ENCODE assay signal across 8 cellular contexts in genomic region chr3:32510075-32510724, GRCh38. TPM values are rescaled to one million over a fixed set of nuclear protein-coding genes. Genes with fewer than 3 reads are reported as not detected.
DNase-seq lines count a peak whose midpoint lies in the region; ATAC-seq and TF ChIP-seq lines count a peak whose summit lies in the region.

No MANE protein-coding gene starts in this region.

- no peaks in the 10 kb centered on the region for H3K9me3 Mint-ChIP-seq in Calu3 (ENCODE audit: low read depth, unreplicated experiment)
- no peaks in the 10 kb centered on the region for H3K9me3 Mint-ChIP-seq in activated T-cell treated with anti-CD3 and anti-CD28 coated beads, Interleukin-2, amount 50 U/mL, for 72 hours

- peak; percentile 91 to 97 for ATAC-seq in activated T-cell treated with anti-CD3 and anti-CD28 coated beads, Interleukin-2, amount 50 U/mL, for 72 hours (replicated peaks in 1 of 2)

- H3K27me3 ChIP-seq in Peyer's patch (no peaks in the 10 kb centered on the region), neutrophil (no peaks in the 10 kb centered on the region), tibial artery (no peaks in the 10 kb centered on the region)

- TF ChIP-seq POLR2A in Peyer's patch (IDR thresholded peaks at IDR 0.05) = no peak

- no peaks in the 10 kb centered on the region for H3K36me3 Mint-ChIP-seq in Calu3 (ENCODE audit: insufficient read depth, unreplicated experiment)
- no peaks in the 10 kb centered on the region for H3K36me3 Mint-ChIP-seq in activated T-cell treated with anti-CD3 and anti-CD28 coated beads, Interleukin-2, amount 50 U/mL, for 72 hours (ENCODE audit: insufficient read depth in 2 of 2)

- CTCF ChIA-PET in Calu3 (lab: Charles Lee) = no interaction called here

- peaks cover 7% of the 10 kb centered on the region for H3K4me1 Mint-ChIP-seq in Calu3 (ENCODE audit: low read depth, unreplicated experiment)
- H3K4me1 Mint-ChIP-seq in activated T-cell treated with anti-CD3 and anti-CD28 coated beads, Interleukin-2, amount 50 U/mL, for 72 hours (ENCODE audit: low read depth) = no peaks in the 10 kb centered on the region

- H3K4me3 Mint-ChIP-seq in Calu3 (ENCODE audit: low read depth, unreplicated experiment) = no peak overlapping the region
- H3K4me3 Mint-ChIP-seq in activated T-cell treated with anti-CD3 and anti-CD28 coated beads, Interleukin-2, amount 50 U/mL, for 72 hours = no peak overlapping the region

- TF ChIP-seq CTCF in Calu3 (IDR thresholded peaks at IDR 0.05; ENCODE audit: unreplicated experiment) (peak; percentile 51), GM20000 (IDR thresholded peaks at IDR 0.05; ENCODE audit: extremely low read depth, missing control alignments) (peak; percentile 59), Peyer's patch (IDR thresholded peaks at IDR 0.05) (peak; percentile 38 to 88 (median 78)), fibroblast of pulmonary artery (IDR thresholded peaks at IDR 0.05; ENCODE audit: low read length, missing control alignments) (peak; percentile 80), neutrophil (IDR thresholded peaks at IDR 0.05) (peak; percentile 72), tibial artery (IDR thresholded peaks at IDR 0.05) (peak; percentile 60 to 89)

- no peaks in the 10 kb centered on the region for H3K27me3 Mint-ChIP-seq in Calu3 (ENCODE audit: unreplicated experiment)
- no peaks in the 10 kb centered on the region for H3K27me3 Mint-ChIP-seq in activated T-cell treated with anti-CD3 and anti-CD28 coated beads, Interleukin-2, amount 50 U/mL, for 72 hours (ENCODE audit: low read depth)

- H3K27ac Mint-ChIP-seq in Calu3 (ENCODE audit: unreplicated experiment) = no peak overlapping the region
- H3K27ac Mint-ChIP-seq in activated T-cell treated with anti-CD3 and anti-CD28 coated beads, Interleukin-2, amount 50 U/mL, for 72 hours = no peak overlapping the region

- H3K9me3 ChIP-seq in Peyer's patch (no peaks in the 10 kb centered on the region), neutrophil (no peaks in the 10 kb centered on the region), tibial artery (no peaks in the 10 kb centered on the region)

- no TSS peak for BruUV-seq in Calu3 (replicated peaks; lab: Mats Ljungman, UMichigan)

- H3K4me1 ChIP-seq in Peyer's patch (no peaks in the 10 kb centered on the region), neutrophil (ENCODE audit: control insufficient read depth in 1 of 2, insufficient read depth in 1 of 2, low read depth in 1 of 2, low read length in 1 of 2) (peaks cover 3 to 4% of the 10 kb centered on the region in 2 experiments), tibial artery (no peaks in the 10 kb centered on the region)

- peak; percentile 62 for DNase-seq in Calu3
- DNase-seq in GM20000 (ENCODE audit: low spot score) = peak; percentile 73
- peak; percentile 65 for DNase-seq in HT1080 (ENCODE audit: low read depth)
- peak in 2 of 3 donors; percentile 69 to 87 for DNase-seq in Peyer's patch
- DNase-seq in activated T-cell treated with anti-CD3 and anti-CD28 coated beads, Interleukin-2, amount 50 U/mL, for 72 hours = peak; percentile 64 to 67
- peak; percentile 81 for DNase-seq in fibroblast of pulmonary artery (ENCODE audit: low read depth)
- DNase-seq in tibial artery = peak; percentile 68 to 77

- intact Hi-C loops in Calu3 (cut with micrococcal nuclease; ENCODE audit: unreplicated experiment) (loop anchor here (1.0 kb wide), 1 partner anchor 155 kb away; no protein-coding TSS in a partner anchor), tibial artery (cut with DNase I; ENCODE audit: low total_unique reads) (no loop called here)

- H3K36me3 ChIP-seq in Peyer's patch (no peaks in the 10 kb centered on the region), neutrophil (no peaks in the 10 kb centered on the region), tibial artery (no peaks in the 10 kb centered on the region)

- no peak overlapping the region for H3K4me3 ChIP-seq in Peyer's patch
- no peak overlapping the region for H3K4me3 ChIP-seq in fibroblast of pulmonary artery (replicated peaks; ENCODE audit: low read depth, low read length)
- H3K4me3 ChIP-seq in neutrophil (ENCODE audit: low read depth in 1 of 2, low read length in 1 of 2) = no peak overlapping the region
- H3K4me3 ChIP-seq in tibial artery = no peak overlapping the region

- H3K27ac ChIP-seq in Peyer's patch (no peak overlapping the region), neutrophil (peak overlapping the region; percentile 9), tibial artery (no peak overlapping the region)

RNA-seq across cellular contexts. Expression of gene CMTM6, which starts 7.5 kb away (rescaled TPM):
- 89.8 and 107 TPM in 2 replicates for total RNA-seq in Calu3 (2022)
- total RNA-seq in HT1080 (2014; rRNA removed; shearing (Covaris generic)) = 63.6 and 90.6 TPM in 2 replicates
- 118 and 150 TPM in 2 replicates for polyA plus RNA-seq in HT1080 (2015; cell fraction: cytosol; rRNA removed)
- polyA plus RNA-seq in HT1080 (2015; cell fraction: nucleus; rRNA removed) = 50.1 and 51.6 TPM in 2 replicates
- total RNA-seq in Peyer's patch = 10 to 100 TPM; 14.9 to 32.8 (median 26.8) TPM
- 10 to 100 TPM; 56.6 to 69.6 TPM for total RNA-seq in activated T-cell treated with anti-CD3 and anti-CD28 coated beads, Interleukin-2, amount 50 U/mL, for 72 hours
